In the genomic region with DNA sequence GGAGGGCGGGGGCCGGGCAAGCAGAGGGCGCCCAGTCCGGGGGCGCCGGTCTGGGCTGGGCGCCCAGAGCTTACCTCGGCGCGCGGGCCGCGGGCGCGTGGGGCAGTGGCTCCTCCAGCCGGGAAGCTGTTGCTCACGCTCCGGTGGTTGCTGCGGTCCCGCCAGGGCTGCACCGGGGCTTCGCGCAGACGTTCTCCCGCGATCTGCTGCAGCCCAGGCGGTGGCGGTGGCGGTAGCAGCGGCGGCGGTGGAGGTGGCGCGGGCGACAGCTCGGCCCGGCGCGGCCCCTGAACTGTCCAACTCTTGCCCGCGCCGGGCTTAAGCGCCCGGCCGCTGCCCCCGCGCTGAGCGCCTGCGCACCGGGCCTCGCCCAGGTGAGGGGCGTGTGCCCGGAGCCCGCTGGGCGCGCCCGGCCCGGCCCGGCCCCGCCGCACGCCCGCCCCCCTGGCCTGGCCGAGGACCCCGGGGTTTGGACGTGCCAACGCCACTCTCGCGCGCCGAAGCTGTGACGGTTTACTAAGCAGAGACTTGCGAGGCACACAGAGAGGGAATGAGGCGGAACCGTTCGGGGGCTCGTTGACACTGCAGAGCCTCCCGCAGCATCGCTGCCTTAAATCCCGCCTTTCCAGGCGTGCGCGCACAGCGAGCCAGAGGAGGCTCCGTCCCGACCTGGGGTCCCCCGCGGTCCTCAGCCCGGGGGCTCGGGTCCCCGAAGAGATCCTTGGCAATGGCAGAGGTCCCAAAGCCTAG, we compare ENCODE assay signal across 8 cellular contexts. TPM values are rescaled to one million over a fixed set of nuclear protein-coding genes. Genes with fewer than 3 reads are reported as not detected.
DNase-seq lines count a peak whose midpoint lies in the region; ATAC-seq and TF ChIP-seq lines count a peak whose summit lies in the region.

A gene (minus strand): TSS at position 586 of the 750 bp plus-strand sequence.

- TF ChIP-seq POLR2A in GM18505 (IDR thresholded peaks at IDR 0.05; ENCODE audit: borderline replicate concordance, extremely low read depth, insufficient read depth, insufficient read length): no peak

- H3K27me3 Mint-ChIP-seq in activated CD8-positive, alpha-beta T cell treated with anti-CD3 and anti-CD28 coated beads for 36 hours: peaks cover 48% of the 10 kb centered on the region
- peaks cover 83% of the 10 kb centered on the region for H3K27me3 Mint-ChIP-seq in progenitor cell of endocrine pancreas

- POLR2A ChIA-PET in AG04449 (lab: Yijun Ruan, JAX): no interaction called here
- POLR2A ChIA-PET in activated CD8-positive, alpha-beta T cell treated with anti-CD3 and anti-CD28 coated beads for 36 hours (lab: Charles Lee): interaction anchor here (0.8 kb wide), 1 partner anchor 15 kb away, joined by 3 read pairs; no protein-coding TSS in a partner anchor

- CTCF ChIA-PET in AG04449 (lab: Yijun Ruan, JAX): no interaction called here
- CTCF ChIA-PET in activated CD8-positive, alpha-beta T cell treated with anti-CD3 and anti-CD28 coated beads for 36 hours (lab: Charles Lee): no interaction called here

- H3K9me3 Mint-ChIP-seq in activated CD8-positive, alpha-beta T cell treated with anti-CD3 and anti-CD28 coated beads for 36 hours: no peaks in the 10 kb centered on the region
- H3K9me3 Mint-ChIP-seq in progenitor cell of endocrine pancreas (ENCODE audit: low read depth): no peaks in the 10 kb centered on the region

- DNase-seq in AG04449 (ENCODE audit: low read depth, low spot score): no peak
- DNase-seq in HK-2 (ENCODE audit: unreplicated experiment): peak; percentile 28
- peak; percentile 7 for DNase-seq in activated CD8-positive, alpha-beta T cell treated with anti-CD3 and anti-CD28 coated beads for 36 hours
- DNase-seq in head of caudate nucleus: peak in 41 of 42 donors; percentile 16 to 81 (median 51)
- peak; percentile 37 for DNase-seq in progenitor cell of endocrine pancreas (ENCODE audit: low spot score, unreplicated experiment)
- no peak for DNase-seq in stimulated activated CD4-positive, alpha-beta T cell treated with anti-CD3 and anti-CD28 coated beads, Interleukin-4, amount 100 ng/mL, for 24 hours
- DNase-seq in MV-4-11 (lab: John Stamatoyannopoulos, UW): no peak

- H3K27ac Mint-ChIP-seq in activated CD8-positive, alpha-beta T cell treated with anti-CD3 and anti-CD28 coated beads for 36 hours: no peak within 1 kb of the TSS
- H3K27ac Mint-ChIP-seq in progenitor cell of endocrine pancreas: peak within 1 kb of the TSS; percentile 78

- H3K36me3 Mint-ChIP-seq in activated CD8-positive, alpha-beta T cell treated with anti-CD3 and anti-CD28 coated beads for 36 hours (ENCODE audit: low read depth): no peaks in the 10 kb centered on the region
- H3K36me3 Mint-ChIP-seq in progenitor cell of endocrine pancreas (ENCODE audit: insufficient read depth): no peaks in the 10 kb centered on the region

- ATAC-seq in GM18505 (IDR thresholded peaks at IDR 0.05; ENCODE audit: unreplicated experiment): peak; percentile 56
- peak; percentile 30 for ATAC-seq in activated CD8-positive, alpha-beta T cell treated with anti-CD3 and anti-CD28 coated beads for 36 hours

- peaks cover 6% of the 10 kb centered on the region for H3K4me1 Mint-ChIP-seq in activated CD8-positive, alpha-beta T cell treated with anti-CD3 and anti-CD28 coated beads for 36 hours (ENCODE audit: low read depth)
- H3K4me1 Mint-ChIP-seq in progenitor cell of endocrine pancreas (ENCODE audit: low read depth): peaks cover 8% of the 10 kb centered on the region

- H3K4me3 Mint-ChIP-seq in activated CD8-positive, alpha-beta T cell treated with anti-CD3 and anti-CD28 coated beads for 36 hours: peak within 1 kb of the TSS; percentile 7
- H3K4me3 Mint-ChIP-seq in progenitor cell of endocrine pancreas (ENCODE audit: low read depth): peak within 1 kb of the TSS; percentile 74

- peak within 1 kb of the TSS; percentile 53 for H3K4me3 ChIP-seq in AG04449 (ENCODE audit: low read depth, low read length)

- TF ChIP-seq CTCF in AG04449 (IDR thresholded peaks at IDR 0.05; ENCODE audit: insufficient read depth, low read length, missing control alignments): no peak
- no peak for TF ChIP-seq CTCF in activated CD8-positive, alpha-beta T cell treated with anti-CD3 and anti-CD28 coated beads for 36 hours (IDR thresholded peaks at IDR 0.05)
- no peak for TF ChIP-seq CTCF in progenitor cell of endocrine pancreas (IDR thresholded peaks at IDR 0.05; ENCODE audit: unreplicated experiment)

- intact Hi-C loops in activated CD8-positive, alpha-beta T cell treated with anti-CD3 and anti-CD28 coated beads for 36 hours (cut with micrococcal nuclease): no loop called here
- intact Hi-C loops in head of caudate nucleus (cut with DNase I): no loop called here

RNA-seq across cellular contexts. Expression of the gene that starts here (rescaled TPM):
- not detected for total RNA-seq in activated CD8-positive, alpha-beta T cell treated with anti-CD3 and anti-CD28 coated beads for 36 hours
- total RNA-seq in progenitor cell of endocrine pancreas: 4.9 and 5.5 TPM in 2 replicates

Comparison
In these comparisons a context has a peak if more than half of its experiments do, and no peak if none do; other contexts are left out.
1. Peak in DNase-seq and ATAC-seq in activated CD8-positive, alpha-beta T cell treated with anti-CD3 and anti-CD28 coated beads for 36 hours; RNA of the gene not detected or under 1 TPM.
2. DNase-seq: peak in HK-2 (single experiment), head of caudate nucleus (41 of 42) and progenitor cell of endocrine pancreas (single experiment); none in AG04449 (single experiment), stimulated activated CD4-positive, alpha-beta T cell treated with anti-CD3 and anti-CD28 coated beads, Interleukin-4, amount 100 ng/mL, for 24 hours (single experiment) and MV-4-11 (single experiment).